In genomic region chr22:22884010-22884887, GRCh38 we compare ENCODE assay signal across 8 cellular contexts. TPM values are rescaled to one million over a fixed set of nuclear protein-coding genes. Genes with fewer than 3 reads are reported as not detected.
DNase-seq lines count a peak whose midpoint lies in the region; ATAC-seq lines count a peak whose summit lies in the region.

No MANE protein-coding gene starts in this region.

- H3K4me1 Mint-ChIP-seq in CD4-positive, alpha-beta memory T cell = peaks cover 0 to 3% (median under 1%) of the 10 kb centered on the region in 4 donors

- H3K27me3 Mint-ChIP-seq in CD4-positive, alpha-beta memory T cell = peaks cover 2 to 11% of the 10 kb centered on the region in 2 donors

- peak; percentile 95 for ATAC-seq in left lobe of liver

- H3K9me3 ChIP-seq in CD4-positive, alpha-beta memory T cell (ENCODE audit: control insufficient read depth in 1 of 2, low read length in 2 of 2) = no peaks in the 10 kb centered on the region

- no peak overlapping the region for H3K4me3 Mint-ChIP-seq in CD4-positive, alpha-beta memory T cell

- no peaks in the 10 kb centered on the region for H3K36me3 ChIP-seq in CD4-positive, alpha-beta memory T cell (ENCODE audit: insufficient read depth, low read length)
- H3K36me3 ChIP-seq in H7 (replicated peaks; ENCODE audit: control insufficient read depth, insufficient read depth, low read length) = no peaks in the 10 kb centered on the region

- peak; percentile 64 to 77 (median 71) for DNase-seq in CD4-positive, alpha-beta memory T cell
- DNase-seq in H7 (peak; percentile 92), NCI-H2227 treated with DMSO at 0.1 percent for 48 hours (lab: John Stamatoyannopoulos, UW) (peak; percentile 35), cerebellum (ENCODE audit: low spot score) (peak; percentile 64), left lobe of liver (ENCODE audit: low spot score) (peak; percentile 69), NCI-H1048 (lab: John Stamatoyannopoulos, UW) (no peak)
- DNase-seq in activated CD4-positive, CD25-positive, alpha-beta regulatory T cell treated with anti-CD3 and anti-CD28 coated beads, Interleukin-2, amount 50 U/mL, for 16 hours (ENCODE audit: low read depth, low spot score) = peak; percentile 30
- peak; percentile 10 for DNase-seq in stimulated activated CD8-positive, alpha-beta memory T cell treated with anti-CD3 and anti-CD28 coated beads, Interleukin-12 subunit alpha, Interleukin-12 subunit beta, amount 100 ng/mL, for 24 hours (ENCODE audit: extremely low read depth)

- peak overlapping the region in 4 of 7 donors; percentile 13 to 54 (median 29) for H3K27ac Mint-ChIP-seq in CD4-positive, alpha-beta memory T cell

- no peaks in the 10 kb centered on the region for H3K9me3 Mint-ChIP-seq in CD4-positive, alpha-beta memory T cell

- H3K36me3 Mint-ChIP-seq in CD4-positive, alpha-beta memory T cell = no peaks in the 10 kb centered on the region

- no peak overlapping the region for H3K4me3 ChIP-seq in CD4-positive, alpha-beta memory T cell (ENCODE audit: low read length in 2 of 2)
- H3K4me3 ChIP-seq in H7 (ENCODE audit: insufficient read depth, low read depth, low read length) = no peak overlapping the region

- H3K27ac ChIP-seq in CD4-positive, alpha-beta memory T cell (ENCODE audit: low read depth, low read length) = no peak overlapping the region

- intact Hi-C loops in CD4-positive, alpha-beta memory T cell (cut with micrococcal nuclease) = loop anchor here (1.0 to 10.0 kb wide), 5 partner anchors 71 to 290 kb away; no protein-coding TSS in a partner anchor

- CTCF ChIA-PET in CD4-positive, alpha-beta memory T cell (lab: Charles Lee; ENCODE audit: partially characterized antibody) = interaction anchor here (0.7 to 10.6 kb wide), 47 partner anchors 9 to 295 kb away, joined by 3 to 431 read pairs (median 8); no protein-coding TSS in a partner anchor

- H3K4me1 ChIP-seq in CD4-positive, alpha-beta memory T cell (ENCODE audit: insufficient read depth, low read length) = no peaks in the 10 kb centered on the region

- H3K27me3 ChIP-seq in CD4-positive, alpha-beta memory T cell (ENCODE audit: insufficient read depth, low read length) = no peaks in the 10 kb centered on the region
- peaks cover 2% of the 10 kb centered on the region; the same call in 1 of the 2 replicates for H3K27me3 ChIP-seq in H7 (ENCODE audit: control insufficient read depth, insufficient read depth, low read length)

- POLR2A ChIA-PET in CD4-positive, alpha-beta memory T cell (lab: Charles Lee; ENCODE audit: partially characterized antibody) = interaction anchor here (0.6 to 2.1 kb wide), 13 partner anchors 62 to 164 kb away, joined by 3 to 24 read pairs (median 3); no protein-coding TSS in a partner anchor

RNA-seq across cellular contexts. Expression of gene IGLL5, which starts 3.4 kb away (rescaled TPM):
- total RNA-seq in CD4-positive, alpha-beta memory T cell = not detected
- polyA plus RNA-seq in CD4-positive, alpha-beta memory T cell = 1 to 10 TPM in 1 of 2 donors, under 1 TPM in 1; 0.26 to 3.6 TPM
- not detected in 2 replicates for total RNA-seq in H7 (2014; rRNA removed; shearing (Covaris generic))
- total RNA-seq in cerebellum (not detected), left lobe of liver (1.2 TPM)
